8 cellular contexts compared by ENCODE assay signal in the genomic region with DNA sequence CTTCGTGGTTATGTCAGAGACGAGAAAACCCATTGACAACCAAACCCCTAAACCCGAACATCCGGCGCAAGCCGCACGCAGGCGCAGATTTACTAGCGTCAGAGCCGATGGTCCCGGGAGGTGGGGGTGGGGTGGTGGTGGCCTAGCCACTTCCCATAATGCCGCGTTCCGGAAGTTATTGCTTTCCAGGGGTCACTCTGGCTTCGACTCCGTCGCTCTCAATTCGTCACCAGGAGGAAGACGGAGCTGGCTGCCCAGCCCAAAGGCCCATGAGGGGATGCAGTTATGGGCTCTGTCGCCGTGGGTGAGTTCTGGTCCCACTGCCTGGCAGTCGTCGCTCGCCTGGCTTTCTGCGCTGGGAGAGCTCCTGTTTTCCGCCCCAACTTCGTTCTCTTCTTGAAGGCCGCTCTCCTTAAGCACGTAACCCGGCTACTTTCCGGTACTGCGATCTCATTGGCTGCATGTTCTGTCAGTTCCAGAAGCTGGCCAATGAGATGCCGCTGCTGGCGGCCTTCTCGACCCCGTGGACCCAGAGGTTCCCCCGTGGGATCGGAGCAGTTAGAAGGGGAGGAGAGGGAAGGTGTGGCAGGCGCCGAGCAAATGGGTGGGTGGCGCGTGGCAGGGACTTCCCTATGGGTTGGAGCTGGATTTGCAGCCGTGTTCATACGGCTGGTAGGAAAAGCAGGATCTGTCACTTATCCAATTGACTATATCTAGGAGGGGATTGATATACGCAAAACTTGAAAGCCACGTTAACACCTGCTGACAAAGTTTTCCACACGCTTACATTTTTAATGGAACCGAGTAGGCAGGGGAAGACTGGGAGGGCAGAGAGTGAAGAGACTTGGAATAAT. TPM values are rescaled to one million over a fixed set of nuclear protein-coding genes. Genes with fewer than 3 reads are reported as not detected.
A peak's percentile ranks its signal among the peaks of the same experiment; 100 is the strongest.
DNase-seq lines count a peak whose midpoint lies in the region; ATAC-seq, FAIRE-seq and TF ChIP-seq lines count a peak whose summit lies in the region.

Gene USP16, plus strand, starts transcription at position 195 of the 854 bp plus-strand sequence. CDS start 3,246 bp downstream, outside the sequence.

- FAIRE-seq in bronchial epithelial cell (lab: Jason Lieb, UNC), result no peak
- FAIRE-seq in small intestine (lab: Jason Lieb, UNC), result no peak

- H3K27me3 ChIP-seq in bronchial epithelial cell (ENCODE audit: control insufficient read depth, insufficient read depth, low read length) (no peaks in the 10 kb centered on the region), small intestine (ENCODE audit: control insufficient read depth in 2 of 2, insufficient read depth in 2 of 2, low read length in 2 of 2) (no peaks in the 10 kb centered on the region)

- H3K4me3 ChIP-seq in AG04449 (ENCODE audit: low read depth, low read length) (peak within 1 kb of the TSS; percentile 94), WI38 (ENCODE audit: low read depth, low read length) (peak within 1 kb of the TSS; percentile 80), bronchial epithelial cell (ENCODE audit: low read depth, low read length) (peak within 1 kb of the TSS; percentile 91), small intestine (ENCODE audit: low read depth in 1 of 2, low read length in 2 of 2) (peak within 1 kb of the TSS; percentile 71 to 83)

- ATAC-seq in GM18907 (IDR thresholded peaks at IDR 0.05; ENCODE audit: unreplicated experiment), result peak; percentile 97
- ATAC-seq in HG03159 (IDR thresholded peaks at IDR 0.05; ENCODE audit: unreplicated experiment), result peak; percentile 97

- H3K27ac ChIP-seq in small intestine (ENCODE audit: low read depth in 1 of 2, low read length in 1 of 2), result peak within 1 kb of the TSS; percentile 98 to 100

- POLR2A ChIA-PET in AG04449 (lab: Yijun Ruan, JAX), result interaction anchor here (1.0 to 2.8 kb wide), 4 partner anchors 19 to 48 kb away, joined by 3 to 15 read pairs (median 9); partner anchors contain the start of genes CCT8 and LTN1

- WGBS in small intestine, 3 donors, result 0 to 1% (median 0%) methylated on average over 48 of the region's 48 CpGs

- CTCF ChIA-PET in AG04449 (lab: Yijun Ruan, JAX), result interaction anchor here (1.6 kb wide), 1 partner anchor 15 kb away, joined by 7 read pairs; no protein-coding TSS in a partner anchor

- peak; percentile 18 for TF ChIP-seq CTCF in AG04449 (IDR thresholded peaks at IDR 0.05; ENCODE audit: insufficient read depth, low read length, missing control alignments)
- TF ChIP-seq CTCF in WI38 (IDR thresholded peaks at IDR 0.05; ENCODE audit: low read depth, low read length), result no peak
- peak; percentile 4 for TF ChIP-seq CTCF in bronchial epithelial cell (IDR thresholded peaks at IDR 0.05; ENCODE audit: insufficient read depth, low read length, severe bottlenecking)

- peak; percentile 98 for DNase-seq in AG04449 (ENCODE audit: low read depth, low spot score)
- peak; percentile 99 for DNase-seq in NCI-H2227 treated with DMSO at 0.1 percent for 48 hours (lab: John Stamatoyannopoulos, UW)
- DNase-seq in bronchial epithelial cell (ENCODE audit: low read depth), result peak; percentile 97
- DNase-seq in iPS-NIHi11 (ENCODE audit: low spot score), result peak; percentile 95
- DNase-seq in small intestine, result peak; percentile 98

- H3K36me3 ChIP-seq in bronchial epithelial cell (ENCODE audit: control insufficient read depth, insufficient read depth, low read length) (no peaks in the 10 kb centered on the region), small intestine (ENCODE audit: control insufficient read depth in 2 of 2, insufficient read depth in 2 of 2, low read length in 2 of 2) (peaks cover 0 to 3% of the 10 kb centered on the region in 2 donors)

- no peaks in the 10 kb centered on the region for H3K4me1 ChIP-seq in small intestine (ENCODE audit: control insufficient read depth in 2 of 2, insufficient read depth in 1 of 2, low read depth in 1 of 2, low read length in 1 of 2)

- no peaks in the 10 kb centered on the region for H3K9me3 ChIP-seq in small intestine (ENCODE audit: control insufficient read depth, low read depth)

RNA-seq across cellular contexts. Expression of gene USP16, which starts in this region (rescaled TPM):
- total RNA-seq in bronchial epithelial cell, result 32.1 and 36.4 TPM in 2 replicates
- polyA plus RNA-seq in small intestine, result 10 to 100 TPM; 24.6 to 30.5 (median 27.7) TPM

Comparison
In these comparisons a context has a peak if more than half of its experiments do, and no peak if none do; other contexts are left out.
1. Peak in every context shown above with its lines: DNase-seq, ATAC-seq, H3K4me3 ChIP-seq and H3K27ac ChIP-seq.